8 cellular contexts compared by ENCODE assay signal in the genomic region with DNA sequence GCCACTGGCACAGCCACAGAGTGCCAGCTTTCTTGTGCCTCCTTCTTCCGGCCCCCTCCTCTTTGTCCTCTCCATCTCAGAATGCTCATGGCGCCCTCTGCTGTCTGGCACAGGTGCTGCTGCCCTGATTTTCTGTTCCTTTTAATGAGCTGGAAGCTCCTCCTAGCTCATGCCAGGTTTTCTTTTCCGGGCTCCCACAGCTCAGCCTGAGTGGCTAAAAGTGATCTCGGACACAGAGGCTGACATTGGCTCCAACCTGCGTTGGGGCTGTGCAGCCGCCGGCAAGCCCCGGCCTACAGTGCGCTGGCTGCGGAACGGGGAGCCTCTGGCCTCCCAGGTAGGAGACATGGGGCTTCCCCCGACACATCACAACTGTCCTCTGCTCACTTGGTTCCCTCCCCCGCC. TPM values are rescaled to one million over a fixed set of nuclear protein-coding genes. Genes with fewer than 3 reads are reported as not detected.
DNase-seq lines count a peak whose midpoint lies in the region; ATAC-seq lines count a peak whose summit lies in the region.

No MANE protein-coding gene starts in this region.

- H3K4me1 Mint-ChIP-seq in T-cell: no peaks in the 10 kb centered on the region

- no peak overlapping the region for H3K4me3 Mint-ChIP-seq in T-cell

- CTCF ChIA-PET in T-cell (lab: Charles Lee): interaction anchor here (0.6 to 2.3 kb wide), 23 partner anchors 8 to 521 kb away, joined by 3 to 11 read pairs (median 4); no protein-coding TSS in a partner anchor

- no peaks in the 10 kb centered on the region for H3K36me3 Mint-ChIP-seq in T-cell

- no peaks in the 10 kb centered on the region for H3K27me3 Mint-ChIP-seq in T-cell

- peak; percentile 28 for DNase-seq in GM04504 (ENCODE audit: low read depth)
- DNase-seq in NCI-H1417 treated with DMSO at 0.1 percent for 48 hours (lab: John Stamatoyannopoulos, UW): peak; percentile 2
- DNase-seq in T-cell: peak; percentile 47 to 80 (median 68)
- DNase-seq in amniotic stem cell (lab: John Stamatoyannopoulos, UW): peak; percentile 18
- peak; percentile 69 for DNase-seq in left cardiac atrium
- peak; percentile 92 for DNase-seq in retina

- H3K27ac Mint-ChIP-seq in T-cell: no peak overlapping the region

- POLR2A ChIA-PET in T-cell (lab: Charles Lee): interaction anchor here in 1 of 2 donors (0.7 kb wide), 1 partner anchor 663 kb away, joined by 3 read pairs; no protein-coding TSS in a partner anchor

- no peaks in the 10 kb centered on the region for H3K9me3 Mint-ChIP-seq in T-cell

- intact Hi-C loops in left cardiac atrium (cut with DNase I): loop anchor here in 1 of 2 donors (2.0 kb wide), 1 partner anchor 73 kb away; no protein-coding TSS in a partner anchor

- peak; percentile 66 to 80 (median 70) for ATAC-seq in T-cell (replicated peaks in 1 of 4)
- peak; percentile 76 to 79 for ATAC-seq in left cardiac atrium
- no peak for ATAC-seq in HG02938 (IDR thresholded peaks at IDR 0.05; ENCODE audit: unreplicated experiment)
- ATAC-seq in HG02973 (IDR thresholded peaks at IDR 0.05; ENCODE audit: unreplicated experiment): no peak

RNA-seq across cellular contexts. Expression of a gene that starts 18.7 kb away (rescaled TPM):
- total RNA-seq in T-cell (not detected), left cardiac atrium (1 to 10 TPM in 1 of 2 donors, under 1 TPM in 1; 0.24 to 1.1 TPM)

RNA-seq across cellular contexts. Expression of a gene that starts 22.6 kb away (rescaled TPM):
- total RNA-seq in T-cell: 1 to 10 TPM; 2.7 to 7.1 (median 5.0) TPM
- total RNA-seq in left cardiac atrium: 1 to 10 TPM; 1.8 to 4.0 TPM

Comparison
In these comparisons a context has a peak if more than half of its experiments do, and no peak if none do; other contexts are left out.
1. DNase-seq: peak in every context shown above with its lines; median percentile 92 in retina; 69 in left cardiac atrium; 68 in T-cell; 28 in GM04504; 18 in amniotic stem cell; 2 in NCI-H1417 treated with DMSO at 0.1 percent for 48 hours.
2. ATAC-seq: peak in T-cell (4 of 4) and left cardiac atrium (2 of 2); none in HG02938 (single experiment) and HG02973 (single experiment).